1 cellular context compared by ENCODE assay signal in genomic region chr11:124746621-124747243, GRCh38.
TF ChIP-seq lines count a peak whose summit lies in the region.

No MANE protein-coding gene starts in this region.

TF ChIP-seq in HepG2, 621 proteins besides CTCF, POLR2A, EP300 and RAD21 (continued from another document and continues in another):
- TF ChIP-seq SNAPC4 (CRISPR knock-in tag; IDR thresholded peaks at IDR 0.05) (no peak), FOXK2 (IDR thresholded peaks at IDR 0.05) (no peak), ZBTB44 (CRISPR knock-in tag; IDR thresholded peaks at IDR 0.05) (no peak), ZNF30 (CRISPR knock-in tag; IDR thresholded peaks at IDR 0.05) (no peak), MNT (IDR thresholded peaks at IDR 0.05) (no peak), NR2C2 (CRISPR knock-in tag; IDR thresholded peaks at IDR 0.05; ENCODE audit: borderline replicate concordance) (no peak; the same call in 1 of the 2 replicates), XBP1 (CRISPR knock-in tag; IDR thresholded peaks at IDR 0.05) (no peak), CBX1 (IDR thresholded peaks at IDR 0.05; ENCODE audit: low read depth) (no peak), ZNF770 (CRISPR knock-in tag; IDR thresholded peaks at IDR 0.05) (no peak), TAF1 (CRISPR knock-in tag; IDR thresholded peaks at IDR 0.05) (peak; percentile 51; the same call in 1 of the 2 replicates), ZNF772 (CRISPR knock-in tag; IDR thresholded peaks at IDR 0.05) (no peak), NCOR1 (IDR thresholded peaks at IDR 0.05; ENCODE audit: borderline replicate concordance, low read length) (no peak), REXO4 (CRISPR knock-in tag; IDR thresholded peaks at IDR 0.05; ENCODE audit: borderline replicate concordance) (no peak), ZBTB38 (CRISPR knock-in tag; IDR thresholded peaks at IDR 0.05) (peak; percentile 27; the same call in 1 of the 2 replicates), IKZF1 (IDR thresholded peaks at IDR 0.05) (no peak), ZNF781 (CRISPR knock-in tag; IDR thresholded peaks at IDR 0.05; ENCODE audit: borderline replicate concordance, not compliant biosample characterization) (no peak), ZNF205 (CRISPR knock-in tag; IDR thresholded peaks at IDR 0.05) (no peak), THAP9 (CRISPR knock-in tag; IDR thresholded peaks at IDR 0.05; ENCODE audit: borderline replicate concordance) (peak; percentile 75; the same call in 1 of the 2 replicates), ZNF24 (IDR thresholded peaks at IDR 0.05) (no peak), HMG20B (CRISPR knock-in tag; conservative IDR thresholded peaks at IDR 0.05) (peak; percentile 20; the same call in 1 of the 2 replicates), ZBTB2 (CRISPR knock-in tag; IDR thresholded peaks at IDR 0.05; ENCODE audit: low read depth) (no peak), POLR2G (IDR thresholded peaks at IDR 0.05; ENCODE audit: low read depth, low read length) (peak; percentile 65), SNRNP70 (IDR thresholded peaks at IDR 0.05; ENCODE audit: low read depth, low read length) (no peak), ZBTB46 (CRISPR knock-in tag; IDR thresholded peaks at IDR 0.05; ENCODE audit: borderline replicate concordance) (no peak), NCOA2 (CRISPR knock-in tag; IDR thresholded peaks at IDR 0.05) (no peak), ZUFSP (CRISPR knock-in tag; IDR thresholded peaks at IDR 0.05; ENCODE audit: borderline replicate concordance) (no peak), PCBP1 (IDR thresholded peaks at IDR 0.05; ENCODE audit: borderline replicate concordance, low read depth, low read length) (0 out of 2 replicates have a peak, but pooled peaks have one; percentile 49), MYNN (CRISPR knock-in tag; IDR thresholded peaks at IDR 0.05; ENCODE audit: low read depth) (no peak), REPIN1 (CRISPR knock-in tag; IDR thresholded peaks at IDR 0.05; ENCODE audit: borderline replicate concordance, low read depth) (no peak), PHB2 (IDR thresholded peaks at IDR 0.05; ENCODE audit: partially characterized antibody) (no peak), ZNF557 (CRISPR knock-in tag; IDR thresholded peaks at IDR 0.05) (0 out of 2 replicates have a peak, but pooled peaks have one; percentile 44), ZNF782 (CRISPR knock-in tag; IDR thresholded peaks at IDR 0.05; ENCODE audit: borderline replicate concordance) (peak; percentile 1; the same call in 1 of the 2 replicates), ARID4A (CRISPR knock-in tag; IDR thresholded peaks at IDR 0.05; ENCODE audit: borderline replicate concordance) (peak; percentile 72; the same call in 1 of the 2 replicates)
